8 cellular contexts compared by ENCODE assay signal in genomic region chr6:3751730-3752537, GRCh38. TPM values are rescaled to one million over a fixed set of nuclear protein-coding genes. Genes with fewer than 3 reads are reported as not detected.
DNase-seq lines count a peak whose midpoint lies in the region; TF ChIP-seq lines count a peak whose summit lies in the region.

No MANE protein-coding gene starts in this region.

- H3K9me3 ChIP-seq in duodenal mucosa (ENCODE audit: control insufficient read depth in 1 of 2, low read length in 2 of 2) = no peaks in the 10 kb centered on the region

- peak; percentile 90 for DNase-seq in HFFc6
- DNase-seq in NCI-H2029 (lab: John Stamatoyannopoulos, UW) = peak; percentile 72
- DNase-seq in activated CD4-positive, alpha-beta memory T cell treated with anti-CD3 and anti-CD28 coated beads, Interleukin-2, amount 10 ng/mL, durations not matched to agents 7 days and 5 days = peak; percentile 67
- DNase-seq in lower leg skin (ENCODE audit: low spot score in 2 of 2) = peak; percentile 89 to 98
- peak; percentile 74 for DNase-seq in stimulated activated CD4-positive, alpha-beta T cell treated with anti-CD3 and anti-CD28 coated beads, Interleukin-4, amount 100 ng/mL, for 24 hours
- DNase-seq in GF-D8 (lab: John Stamatoyannopoulos, UW) = no peak

- H3K9me3 Mint-ChIP-seq in HFFc6 = no peaks in the 10 kb centered on the region
- no peaks in the 10 kb centered on the region for H3K9me3 Mint-ChIP-seq in activated CD4-positive, alpha-beta memory T cell treated with anti-CD3 and anti-CD28 coated beads, Interleukin-2, amount 10 ng/mL, durations not matched to agents 7 days and 5 days

- H3K4me3 Mint-ChIP-seq in HFFc6 = peak overlapping the region; percentile 80
- H3K4me3 Mint-ChIP-seq in activated CD4-positive, alpha-beta memory T cell treated with anti-CD3 and anti-CD28 coated beads, Interleukin-2, amount 10 ng/mL, durations not matched to agents 7 days and 5 days = peak overlapping the region; percentile 37

- peak overlapping the region; percentile 83 for H3K27ac ChIP-seq in duodenal mucosa (ENCODE audit: low read depth, low read length)

- POLR2A ChIA-PET in activated CD4-positive, alpha-beta memory T cell treated with anti-CD3 and anti-CD28 coated beads, Interleukin-2, amount 10 ng/mL, durations not matched to agents 7 days and 5 days (lab: Charles Lee) = no interaction called here

- peak; percentile 50 for TF ChIP-seq CTCF in GM12875 (IDR thresholded peaks at IDR 0.05; ENCODE audit: borderline replicate concordance, insufficient read depth, low read depth, low read length)
- TF ChIP-seq CTCF in HFFc6 (IDR thresholded peaks at IDR 0.05) = peak; percentile 71
- TF ChIP-seq CTCF in lower leg skin (IDR thresholded peaks at IDR 0.05) = no peak

- no peaks in the 10 kb centered on the region for H3K27me3 ChIP-seq in duodenal mucosa (ENCODE audit: control insufficient read depth in 1 of 2, insufficient read depth in 2 of 2, low read length in 2 of 2)

- peaks cover 58% of the 10 kb centered on the region for H3K4me1 Mint-ChIP-seq in HFFc6 (ENCODE audit: low read depth)
- H3K4me1 Mint-ChIP-seq in activated CD4-positive, alpha-beta memory T cell treated with anti-CD3 and anti-CD28 coated beads, Interleukin-2, amount 10 ng/mL, durations not matched to agents 7 days and 5 days = peaks cover 3% of the 10 kb centered on the region

- peak overlapping the region; percentile 82 for H3K27ac Mint-ChIP-seq in HFFc6
- no peak overlapping the region for H3K27ac Mint-ChIP-seq in activated CD4-positive, alpha-beta memory T cell treated with anti-CD3 and anti-CD28 coated beads, Interleukin-2, amount 10 ng/mL, durations not matched to agents 7 days and 5 days

- peak overlapping the region; percentile 54 to 62 for H3K9ac ChIP-seq in duodenal mucosa (ENCODE audit: low read depth in 1 of 2, low read length in 2 of 2)

- peaks cover 5% of the 10 kb centered on the region for H3K27me3 Mint-ChIP-seq in HFFc6 (ENCODE audit: insufficient read depth)
- peaks cover 37% of the 10 kb centered on the region for H3K27me3 Mint-ChIP-seq in activated CD4-positive, alpha-beta memory T cell treated with anti-CD3 and anti-CD28 coated beads, Interleukin-2, amount 10 ng/mL, durations not matched to agents 7 days and 5 days

- 2% methylated on average over 27 to 65 of the region's 105 CpGs for whole genome bisulfite sequencing in lower leg skin, 2 donors

- peaks cover 18% of the 10 kb centered on the region for H3K36me3 Mint-ChIP-seq in HFFc6 (ENCODE audit: low read depth)
- no peaks in the 10 kb centered on the region for H3K36me3 Mint-ChIP-seq in activated CD4-positive, alpha-beta memory T cell treated with anti-CD3 and anti-CD28 coated beads, Interleukin-2, amount 10 ng/mL, durations not matched to agents 7 days and 5 days (ENCODE audit: low read depth)

- H3K4me3 ChIP-seq in GM12875 (ENCODE audit: low read depth, low read length) (peak overlapping the region; percentile 26), duodenal mucosa (ENCODE audit: low read depth in 1 of 2, low read length in 2 of 2) (peak overlapping the region; percentile 61 to 63), lower leg skin (ENCODE audit: low read depth, poor library complexity, severe bottlenecking) (peak overlapping the region; percentile 87)

- H3K4me1 ChIP-seq in duodenal mucosa (ENCODE audit: control insufficient read depth in 1 of 2, insufficient read depth in 2 of 2, low read length in 2 of 2) = peaks cover 28 to 33% of the 10 kb centered on the region in 2 donors

- intact Hi-C loops in lower leg skin (cut with DNase I; ENCODE audit: low total_unique reads) = loop anchor here (10.0 kb wide), 1 partner anchor 73 kb away; no protein-coding TSS in a partner anchor

- CTCF ChIA-PET in activated CD4-positive, alpha-beta memory T cell treated with anti-CD3 and anti-CD28 coated beads, Interleukin-2, amount 10 ng/mL, durations not matched to agents 7 days and 5 days (lab: Charles Lee) = interaction anchor here (1.1 to 1.6 kb wide), 2 partner anchors 97 to 226 kb away, joined by 4 to 5 read pairs; partner anchors contain the start of gene FAM50B

- H3K36me3 ChIP-seq in duodenal mucosa (ENCODE audit: control insufficient read depth in 1 of 2, insufficient read depth in 2 of 2, low read length in 2 of 2) = no peaks in the 10 kb centered on the region

- peak in 1 of 2 donors; percentile 29 for TF ChIP-seq POLR2A in lower leg skin (IDR thresholded peaks at IDR 0.05)

RNA-seq across cellular contexts. Expression of gene PXDC1, which starts 0.4 kb away (rescaled TPM):
- 10 to 100 TPM; 63.1 to 97.5 (median 72.8) TPM for total RNA-seq in HFFc6 (2021; fragmentation: NEBNext Ultra II Directional; extraction: Animal tissue kit (Norgen Biotek cat#: 25700))
- 1 to 10 TPM; 1.1 to 1.4 TPM for total RNA-seq in activated CD4-positive, alpha-beta memory T cell treated with anti-CD3 and anti-CD28 coated beads, Interleukin-2, amount 10 ng/mL, durations not matched to agents 7 days and 5 days
- total RNA-seq in lower leg skin = 100 to 1,000 TPM in 1 of 4 donors, 10 to 100 TPM in 3; 58.4 to 103 (median 72.4) TPM

Comparison
In these comparisons a context has a peak if more than half of its experiments do, and no peak if none do; other contexts are left out.
1. H3K4me3 ChIP-seq: peak in every context shown above with its lines; median percentile 87 in lower leg skin; 62 in duodenal mucosa; 26 in GM12875.
2. CTCF ChIP-seq: peak in GM12875 (single experiment) and HFFc6 (single experiment); none in lower leg skin (0 of 3).
3. RNA of gene PXDC1, which starts 0.4 kb away (total RNA-seq): 58.4 to 103 TPM in lower leg skin and 63.1 to 97.5 TPM in HFFc6; 1.1 to 1.4 TPM in activated CD4-positive, alpha-beta memory T cell treated with anti-CD3 and anti-CD28 coated beads, Interleukin-2, amount 10 ng/mL, durations not matched to agents 7 days and 5 days; every median in the first group is over 10 times any median in the second.